18 cellular contexts compared by ENCODE assay signal in the genomic region with DNA sequence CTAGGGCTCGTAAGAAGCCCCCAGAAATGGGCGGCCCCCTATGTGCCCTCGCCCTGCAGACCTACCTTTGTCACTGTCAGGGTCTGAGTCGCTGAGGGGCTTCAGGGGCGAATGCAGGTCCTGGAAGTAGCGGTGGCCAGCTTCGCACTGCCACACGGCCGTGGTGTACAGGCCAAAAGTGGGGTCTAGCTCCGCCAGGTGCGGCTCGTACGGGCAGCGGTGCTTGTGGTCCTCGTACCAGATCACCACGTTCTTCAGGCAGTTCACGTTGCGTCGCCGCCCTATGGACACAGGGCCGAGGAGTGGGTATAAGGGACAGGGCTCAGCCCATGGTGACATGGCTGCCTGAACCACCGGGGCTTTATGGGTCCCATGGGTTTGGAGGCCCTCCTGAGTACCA. TPM values are rescaled to one million over a fixed set of nuclear protein-coding genes. Genes with fewer than 3 reads are reported as not detected.
"Had no signal": no experiment of that assay in that cellular context is flagged by ENCODE, and none has a peak within 500 bp of the region (broad histone marks: within the 10 kb centered on the region; RNA-seq: fewer than 3 reads in every experiment).

No MANE protein-coding gene starts in this region.

- H3K27me3 Mint-ChIP-seq: activated CD4-positive, alpha-beta memory T cell treated with anti-CD3 and anti-CD28 coated beads, Interleukin-2, amount 10 ng/mL, durations not matched to agents 7 days and 5 days; activated CD4-positive, alpha-beta T cell treated with anti-CD3 and anti-CD28 coated beads for 36 hours; activated naive CD8-positive, alpha-beta T cell treated with anti-CD3 and anti-CD28 coated beads, Interleukin-2, amount 10 ng/mL, durations not matched to agents 7 days and 5 days; activated T-helper 17 cell treated with anti-CD3 and anti-CD28 coated beads, Interleukin-2, amount 50 U/mL, for 72 hours; T-cell had no signal

- H3K9me3 ChIP-seq: ascending aorta, body of pancreas, Peyer's patch had no signal

- H3K27me3 ChIP-seq: ascending aorta, body of pancreas, Peyer's patch had no signal

- H3K4me1 ChIP-seq: ascending aorta, Peyer's patch had no signal

- H3K4me3 ChIP-seq: ascending aorta, body of pancreas, Peyer's patch had no signal

- H3K9me3 Mint-ChIP-seq: activated CD4-positive, alpha-beta memory T cell treated with anti-CD3 and anti-CD28 coated beads, Interleukin-2, amount 10 ng/mL, durations not matched to agents 7 days and 5 days; activated naive CD8-positive, alpha-beta T cell treated with anti-CD3 and anti-CD28 coated beads, Interleukin-2, amount 10 ng/mL, durations not matched to agents 7 days and 5 days; activated T-helper 17 cell treated with anti-CD3 and anti-CD28 coated beads, Interleukin-2, amount 50 U/mL, for 72 hours; T-cell had no signal

- H3K4me1 Mint-ChIP-seq: activated CD4-positive, alpha-beta memory T cell treated with anti-CD3 and anti-CD28 coated beads, Interleukin-2, amount 10 ng/mL, durations not matched to agents 7 days and 5 days; activated CD4-positive, alpha-beta T cell treated with anti-CD3 and anti-CD28 coated beads for 36 hours had no signal

- H3K27ac Mint-ChIP-seq: activated CD4-positive, alpha-beta memory T cell treated with anti-CD3 and anti-CD28 coated beads, Interleukin-2, amount 10 ng/mL, durations not matched to agents 7 days and 5 days; activated CD4-positive, alpha-beta T cell treated with anti-CD3 and anti-CD28 coated beads for 36 hours; activated naive CD8-positive, alpha-beta T cell treated with anti-CD3 and anti-CD28 coated beads, Interleukin-2, amount 10 ng/mL, durations not matched to agents 7 days and 5 days; activated T-helper 17 cell treated with anti-CD3 and anti-CD28 coated beads, Interleukin-2, amount 50 U/mL, for 72 hours; T-cell had no signal

- H3K27ac ChIP-seq: ascending aorta, body of pancreas, Peyer's patch had no signal

- FAIRE-seq: bronchial epithelial cell, TTC549 had no signal

- H3K4me3 Mint-ChIP-seq: activated CD4-positive, alpha-beta memory T cell treated with anti-CD3 and anti-CD28 coated beads, Interleukin-2, amount 10 ng/mL, durations not matched to agents 7 days and 5 days; activated CD4-positive, alpha-beta T cell treated with anti-CD3 and anti-CD28 coated beads for 36 hours; activated naive CD8-positive, alpha-beta T cell treated with anti-CD3 and anti-CD28 coated beads, Interleukin-2, amount 10 ng/mL, durations not matched to agents 7 days and 5 days; activated T-helper 17 cell treated with anti-CD3 and anti-CD28 coated beads, Interleukin-2, amount 50 U/mL, for 72 hours; T-cell had no signal

- DNase-seq: activated gamma-delta T cell, NCI-H1105 treated with DMSO at 0.1 percent for 48 hours, NCI-H187 treated with DMSO at 0.1 percent for 48 hours, NCI-H2081 treated with DMSO at 0.1 percent for 48 hours, NCI-H774, T1000 had no signal

RNA-seq across cellular contexts. Expression of a gene that starts 15.0 kb away (rescaled TPM):
- total RNA-seq: activated CD4-positive, alpha-beta memory T cell treated with anti-CD3 and anti-CD28 coated beads, Interleukin-2, amount 10 ng/mL, durations not matched to agents 7 days and 5 days; activated CD8-positive, alpha-beta memory T cell treated with anti-CD3 and anti-CD28 coated beads for 36 hours; activated naive CD8-positive, alpha-beta T cell treated with anti-CD3 and anti-CD28 coated beads, Interleukin-2, amount 10 ng/mL, durations not matched to agents 7 days and 5 days; ascending aorta; body of pancreas; bronchial epithelial cell; SK-MEL-5 had no signal

RNA-seq across cellular contexts. Expression of a gene that starts 42.8 kb away (rescaled TPM):
- total RNA-seq: activated CD4-positive, alpha-beta memory T cell treated with anti-CD3 and anti-CD28 coated beads, Interleukin-2, amount 10 ng/mL, durations not matched to agents 7 days and 5 days; activated CD4-positive, alpha-beta T cell treated with anti-CD3 and anti-CD28 coated beads for 36 hours; activated CD8-positive, alpha-beta memory T cell treated with anti-CD3 and anti-CD28 coated beads for 36 hours; activated naive CD8-positive, alpha-beta T cell treated with anti-CD3 and anti-CD28 coated beads, Interleukin-2, amount 10 ng/mL, durations not matched to agents 7 days and 5 days; activated T-helper 17 cell treated with anti-CD3 and anti-CD28 coated beads, Interleukin-2, amount 50 U/mL, for 72 hours; bronchial epithelial cell; SK-MEL-5 had no signal
